ENCODE assay signal across 8 cellular contexts in the genomic region with DNA sequence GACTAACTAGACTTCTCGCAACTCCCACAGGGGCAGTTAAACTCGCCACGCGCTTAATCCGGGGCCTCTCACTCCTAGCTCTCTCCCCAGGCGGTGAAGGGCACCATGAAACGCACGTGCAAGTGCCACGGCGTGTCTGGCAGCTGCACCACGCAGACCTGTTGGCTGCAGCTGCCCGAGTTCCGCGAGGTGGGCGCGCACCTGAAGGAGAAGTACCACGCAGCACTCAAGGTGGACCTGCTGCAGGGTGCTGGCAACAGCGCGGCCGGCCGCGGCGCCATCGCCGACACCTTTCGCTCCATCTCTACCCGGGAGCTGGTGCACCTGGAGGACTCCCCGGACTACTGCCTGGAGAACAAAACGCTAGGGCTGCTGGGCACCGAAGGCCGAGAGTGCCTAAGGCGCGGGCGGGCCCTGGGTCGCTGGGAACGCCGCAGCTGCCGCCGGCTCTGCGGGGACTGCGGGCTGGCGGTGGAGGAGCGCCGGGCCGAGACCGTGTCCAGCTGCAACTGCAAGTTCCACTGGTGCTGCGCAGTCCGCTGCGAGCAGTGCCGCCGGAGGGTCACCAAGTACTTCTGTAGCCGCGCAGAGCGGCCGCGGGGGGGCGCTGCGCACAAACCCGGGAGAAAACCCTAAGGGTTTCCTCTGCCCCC. TPM values are rescaled to one million over a fixed set of nuclear protein-coding genes. Genes with fewer than 3 reads are reported as not detected.
DNase-seq lines count a peak whose midpoint lies in the region; ATAC-seq and TF ChIP-seq lines count a peak whose summit lies in the region.

No MANE protein-coding gene starts in this region.

- H3K4me3 Mint-ChIP-seq in HFFc6 = peak overlapping the region; percentile 68

- peaks cover 9% of the 10 kb centered on the region; the same call in 1 of the 2 replicates for H3K4me1 Mint-ChIP-seq in HFFc6 (ENCODE audit: low read depth)

- peak; percentile 81 for DNase-seq in DMS153 treated with DMSO at 0.1 percent for 48 hours (lab: John Stamatoyannopoulos, UW; ENCODE audit: unreplicated experiment)
- DNase-seq in HFFc6 = peak; percentile 19
- DNase-seq in NCI-H446 treated with DMSO at 0.1 percent for 48 hours (lab: John Stamatoyannopoulos, UW) = peak; percentile 0
- peak; percentile 26 to 36 for DNase-seq in activated CD4-positive, alpha-beta T cell treated with anti-CD3 and anti-CD28 coated beads, Interleukin-2, amount 50 U/mL, for 24 hours (ENCODE audit: low read depth in 1 of 2, low spot score in 1 of 2)
- DNase-seq in dermis blood vessel endothelial cell = peak; percentile 86
- DNase-seq in left lobe of liver (ENCODE audit: low spot score) = peak; percentile 69
- peak; percentile 10 to 43 for DNase-seq in stimulated activated CD4-positive, alpha-beta T cell treated with anti-CD3 and anti-CD28 coated beads, Interleukin-1b, Interleukin-23, amount 100 ng/mL, for 1 hour (ENCODE audit: low read depth in 2 of 2)

- no peaks in the 10 kb centered on the region for H3K9me3 Mint-ChIP-seq in HFFc6

- peak; percentile 92 for TF ChIP-seq CTCF in HFFc6 (IDR thresholded peaks at IDR 0.05)

- peaks cover 8% of the 10 kb centered on the region; the same call in 1 of the 2 replicates for H3K36me3 Mint-ChIP-seq in HFFc6 (ENCODE audit: low read depth)

- no peak overlapping the region for H3K27ac Mint-ChIP-seq in HFFc6

- H3K27me3 Mint-ChIP-seq in HFFc6 (ENCODE audit: insufficient read depth) = peaks cover 31% of the 10 kb centered on the region

- ATAC-seq in left lobe of liver (peak; percentile 89), GM18520 (IDR thresholded peaks at IDR 0.05; ENCODE audit: unreplicated experiment) (no peak)

RNA-seq across cellular contexts. Expression of a gene that starts 19.5 kb away (rescaled TPM):
- not detected for total RNA-seq in HFFc6 (2021; fragmentation: NEBNext Ultra II Directional; extraction: Animal tissue kit (Norgen Biotek cat#: 25700))
- total RNA-seq in dermis blood vessel endothelial cell = not detected in 2 replicates
- total RNA-seq in left lobe of liver = not detected

RNA-seq across cellular contexts. Expression of a gene that starts 37.4 kb away (rescaled TPM):
- total RNA-seq in HFFc6 (2021; fragmentation: NEBNext Ultra II Directional; extraction: Animal tissue kit (Norgen Biotek cat#: 25700)) = 1 to 10 TPM; 2.3 to 4.1 (median 2.5) TPM
- 1.2 and 5.3 TPM in 2 replicates for total RNA-seq in dermis blood vessel endothelial cell
- 6.7 TPM for total RNA-seq in left lobe of liver

RNA-seq across cellular contexts. Expression of a gene that starts 47.4 kb away (rescaled TPM):
- total RNA-seq in HFFc6 (2021; fragmentation: NEBNext Ultra II Directional; extraction: Animal tissue kit (Norgen Biotek cat#: 25700)) = 100 to 1,000 TPM; 167 to 222 (median 198) TPM
- total RNA-seq in dermis blood vessel endothelial cell (113 and 116 TPM in 2 replicates), left lobe of liver (104 TPM)

RNA-seq across cellular contexts. Expression of a gene that starts 53.4 kb away (rescaled TPM):
- total RNA-seq in HFFc6 (2021; fragmentation: NEBNext Ultra II Directional; extraction: Animal tissue kit (Norgen Biotek cat#: 25700)) = 10 to 100 TPM; 58.2 to 65.2 (median 58.9) TPM
- total RNA-seq in dermis blood vessel endothelial cell (7.5 and 10.4 TPM in 2 replicates), left lobe of liver (13.0 TPM)

Comparison
In these comparisons a context has a peak if more than half of its experiments do, and no peak if none do; other contexts are left out.
1. DNase-seq: peak in every context shown above with its lines; median percentile 86 in dermis blood vessel endothelial cell; 81 in DMS153 treated with DMSO at 0.1 percent for 48 hours; 69 in left lobe of liver; 31 in activated CD4-positive, alpha-beta T cell treated with anti-CD3 and anti-CD28 coated beads, Interleukin-2, amount 50 U/mL, for 24 hours; 26 in stimulated activated CD4-positive, alpha-beta T cell treated with anti-CD3 and anti-CD28 coated beads, Interleukin-1b, Interleukin-23, amount 100 ng/mL, for 1 hour; 19 in HFFc6; 0 in NCI-H446 treated with DMSO at 0.1 percent for 48 hours.